Comparison of ENCODE assay signal across 24 cellular contexts in genomic region chr9:89505048-89505447, GRCh38.
"Had no signal": no experiment of that assay in that cellular context is flagged by ENCODE, and none has a peak within 500 bp of the region (broad histone marks: within the 10 kb centered on the region; RNA-seq: fewer than 3 reads in every experiment).

No MANE protein-coding gene starts in this region.

- DNase-seq: activated CD4-positive, alpha-beta T cell treated with anti-CD3 and anti-CD28 coated beads, Interleukin-2, amount 50 U/mL, for 1 hour; activated CD8-positive, alpha-beta memory T cell treated with anti-CD3 and anti-CD28 coated beads for 24 hours; activated effector memory CD4-positive, alpha-beta T cell treated with anti-CD3 and anti-CD28 coated beads, Interleukin-2, amount 50 U/mL, for 16 hours; activated naive CD4-positive, alpha-beta T cell treated with anti-CD3 and anti-CD28 coated beads for 36 hours; activated naive CD8-positive, alpha-beta T cell treated with anti-CD3 and anti-CD28 coated beads, Interleukin-2, amount 10 ng/mL, durations not matched to agents 7 days and 5 days; central memory CD4-positive, alpha-beta T cell; effector CD4-positive, alpha-beta T cell; left ventricle myocardium inferior; mucosa of descending colon; pancreas; stimulated activated CD4-positive, alpha-beta T cell treated with anti-CD3 and anti-CD28 coated beads, Interleukin-12 subunit alpha, Interleukin-12 subunit beta, amount 100 ng/mL, for 4 hours; stimulated activated CD4-positive, alpha-beta T cell treated with anti-CD3 and anti-CD28 coated beads, Interleukin-4, amount 100 ng/mL, for 1 hour; stimulated activated naive CD8-positive, alpha-beta T cell treated with anti-CD3 and anti-CD28 coated beads, Interleukin-15, Interleukin-2, amounts not matched to agents 100 U/mL and 50 U/mL, for 24 hours; T-helper 2 cell; uterus had no signal

- H3K4me3 Mint-ChIP-seq: activated naive CD4-positive, alpha-beta T cell treated with anti-CD3 and anti-CD28 coated beads for 36 hours; activated naive CD8-positive, alpha-beta T cell treated with anti-CD3 and anti-CD28 coated beads, Interleukin-2, amount 10 ng/mL, durations not matched to agents 7 days and 5 days; activated T-helper 1 cell treated with anti-CD3 and anti-CD28 coated beads, Interleukin-12 subunit alpha, Interleukin-12 subunit beta, Interleukin-2, Interleukin-4 antibody, amounts not matched to agents 30 ng/mL and 10 ng/mL and 1 ng/mL, durations not matched to agents 14 hours and 24 hours and 36 hours; dendritic cell treated with granulocyte-macrophage colony-stimulating factor and Interleukin-4, amounts not matched to agents 40 ng/mL and 50 ng/mL, for 4 days; type B pancreatic cell had no signal

- H3K9me3 ChIP-seq: breast epithelium, left ventricle myocardium inferior, mucosa of descending colon, pancreas, prostate gland, thoracic aorta, uterus had no signal

- H3K36me3 ChIP-seq: breast epithelium, left ventricle myocardium inferior, pancreas, prostate gland, thoracic aorta, uterus had no signal

- H3K27me3 ChIP-seq: breast epithelium, pancreas, uterus had no signal

- H3K36me3 Mint-ChIP-seq: activated naive CD8-positive, alpha-beta T cell treated with anti-CD3 and anti-CD28 coated beads, Interleukin-2, amount 10 ng/mL, durations not matched to agents 7 days and 5 days; type B pancreatic cell had no signal

- H3K4me1 ChIP-seq: breast epithelium, prostate gland, uterus had no signal

- H3K27me3 Mint-ChIP-seq: activated naive CD8-positive, alpha-beta T cell treated with anti-CD3 and anti-CD28 coated beads, Interleukin-2, amount 10 ng/mL, durations not matched to agents 7 days and 5 days had no signal

- H3K27ac Mint-ChIP-seq: activated naive CD4-positive, alpha-beta T cell treated with anti-CD3 and anti-CD28 coated beads for 36 hours; activated naive CD8-positive, alpha-beta T cell treated with anti-CD3 and anti-CD28 coated beads, Interleukin-2, amount 10 ng/mL, durations not matched to agents 7 days and 5 days; activated T-helper 1 cell treated with anti-CD3 and anti-CD28 coated beads, Interleukin-12 subunit alpha, Interleukin-12 subunit beta, Interleukin-2, Interleukin-4 antibody, amounts not matched to agents 30 ng/mL and 10 ng/mL and 1 ng/mL, durations not matched to agents 14 hours and 24 hours and 36 hours; dendritic cell treated with granulocyte-macrophage colony-stimulating factor and Interleukin-4, amounts not matched to agents 40 ng/mL and 50 ng/mL, for 4 days; type B pancreatic cell had no signal

- H3K4me3 ChIP-seq: breast epithelium, left ventricle myocardium inferior, lung, mucosa of descending colon, pancreas, prostate gland, skin epidermis, thoracic aorta, uterus had no signal

- ATAC-seq: sciatic nerve; stimulated activated naive CD8-positive, alpha-beta T cell treated with anti-CD3 and anti-CD28 coated beads, Interleukin-15, Interleukin-2, amounts not matched to agents 100 U/mL and 50 U/mL, for 24 hours had no signal

- H3K9me3 Mint-ChIP-seq: activated naive CD4-positive, alpha-beta T cell treated with anti-CD3 and anti-CD28 coated beads for 36 hours; activated naive CD8-positive, alpha-beta T cell treated with anti-CD3 and anti-CD28 coated beads, Interleukin-2, amount 10 ng/mL, durations not matched to agents 7 days and 5 days; activated T-helper 1 cell treated with anti-CD3 and anti-CD28 coated beads, Interleukin-12 subunit alpha, Interleukin-12 subunit beta, Interleukin-2, Interleukin-4 antibody, amounts not matched to agents 30 ng/mL and 10 ng/mL and 1 ng/mL, durations not matched to agents 14 hours and 24 hours and 36 hours; dendritic cell treated with granulocyte-macrophage colony-stimulating factor and Interleukin-4, amounts not matched to agents 40 ng/mL and 50 ng/mL, for 4 days; type B pancreatic cell had no signal

- H3K27ac ChIP-seq: breast epithelium, left ventricle myocardium inferior, pancreas, prostate gland, skin epidermis, thoracic aorta, uterus had no signal
